In genomic region chr6:29977425-29977727, GRCh38 we compare ENCODE assay signal across 8 cellular contexts. TPM values are rescaled to one million over a fixed set of nuclear protein-coding genes. Genes with fewer than 3 reads are reported as not detected.
A peak's percentile ranks its signal among the peaks of the same experiment; 100 is the strongest.
DNase-seq lines count a peak whose midpoint lies in the region; ATAC-seq and TF ChIP-seq lines count a peak whose summit lies in the region.

No MANE protein-coding gene starts in this region.

- peaks cover 53% of the 10 kb centered on the region for H3K4me1 Mint-ChIP-seq in dendritic cell treated with granulocyte-macrophage colony-stimulating factor and Interleukin-4, amounts not matched to agents 40 ng/mL and 50 ng/mL, for 4 days (ENCODE audit: low read depth)
- H3K4me1 Mint-ChIP-seq in naive B cell = peaks cover 30 to 34% (median 33%) of the 10 kb centered on the region in 3 donors

- intact Hi-C loops in A673 (cut with micrococcal nuclease; ENCODE audit: unreplicated experiment) = loop anchor here (2.0 kb wide), 1 partner anchor 25 kb away; no protein-coding TSS in a partner anchor
- intact Hi-C loops in dendritic cell treated with granulocyte-macrophage colony-stimulating factor and Interleukin-4, amounts not matched to agents 40 ng/mL and 50 ng/mL, for 4 days (cut with micrococcal nuclease) = loop anchor here (5.0 kb wide), 3 partner anchors 35 to 90 kb away; partner anchors contain the start of gene HLA-A
- intact Hi-C loops in posterior cingulate gyrus (cut with DNase I) = no loop called here

- TF ChIP-seq CTCF in A673 (conservative IDR thresholded peaks at IDR 0.05; ENCODE audit: low read depth, low read length) = no peak

- no peaks in the 10 kb centered on the region for H3K9me3 Mint-ChIP-seq in dendritic cell treated with granulocyte-macrophage colony-stimulating factor and Interleukin-4, amounts not matched to agents 40 ng/mL and 50 ng/mL, for 4 days
- peaks cover 0 to 5% (median 0%) of the 10 kb centered on the region in 7 donors for H3K9me3 Mint-ChIP-seq in naive B cell

- H3K36me3 Mint-ChIP-seq in dendritic cell treated with granulocyte-macrophage colony-stimulating factor and Interleukin-4, amounts not matched to agents 40 ng/mL and 50 ng/mL, for 4 days (ENCODE audit: low read depth) = no peaks in the 10 kb centered on the region
- no peaks in the 10 kb centered on the region for H3K36me3 Mint-ChIP-seq in naive B cell

- ATAC-seq in naive B cell (ENCODE audit: low read depth in 2 of 2) (no peak), HG02973 (IDR thresholded peaks at IDR 0.05; ENCODE audit: unreplicated experiment) (no peak)

- H3K27me3 ChIP-seq in A673 (replicated peaks; ENCODE audit: insufficient read depth, low read depth, low read length, poor library complexity) (no peaks in the 10 kb centered on the region), MG63 (no peaks in the 10 kb centered on the region)

- no TSS peak for BruUV-seq in A673 (replicated peaks; lab: Mats Ljungman, UMichigan)

- H3K4me3 ChIP-seq in A673 (ENCODE audit: low read depth, low read length, poor library complexity, severe bottlenecking) (peak overlapping the region; percentile 49), MG63 (peak overlapping the region; percentile 53)

- H3K4me1 ChIP-seq in A673 (ENCODE audit: insufficient read depth, low read length, poor library complexity, severe bottlenecking) = no peaks in the 10 kb centered on the region

- H3K36me3 ChIP-seq in A673 (ENCODE audit: insufficient read depth, low read length, poor library complexity, severe bottlenecking) (no peaks in the 10 kb centered on the region), MG63 (no peaks in the 10 kb centered on the region)

- H3K27ac Mint-ChIP-seq in dendritic cell treated with granulocyte-macrophage colony-stimulating factor and Interleukin-4, amounts not matched to agents 40 ng/mL and 50 ng/mL, for 4 days = peak overlapping the region; percentile 73
- peak overlapping the region in 1 of 6 donors; percentile 80 for H3K27ac Mint-ChIP-seq in naive B cell

- DNase-seq in A673 (ENCODE audit: low spot score) (no peak), MG63 (no peak), naive B cell (no peak), posterior cingulate gyrus (no peak), AG20443 (ENCODE audit: low spot score) (no peak), NCI-H2171 (lab: John Stamatoyannopoulos, UW) (no peak)

- CTCF ChIA-PET in A673 (lab: Charles Lee) = no interaction called here

- no peak overlapping the region for H3K27ac ChIP-seq in A673 (ENCODE audit: low read depth, low read length, poor library complexity, severe bottlenecking)

- peaks cover 53% of the 10 kb centered on the region for H3K27me3 Mint-ChIP-seq in dendritic cell treated with granulocyte-macrophage colony-stimulating factor and Interleukin-4, amounts not matched to agents 40 ng/mL and 50 ng/mL, for 4 days
- peaks cover 52 to 64% (median 63%) of the 10 kb centered on the region in 3 donors for H3K27me3 Mint-ChIP-seq in naive B cell

- POLR2A ChIA-PET in A673 (lab: Charles Lee; ENCODE audit: low non-redundant PET) = no interaction called here

- H3K9me3 ChIP-seq in A673 (ENCODE audit: low read depth, low read length, poor library complexity, severe bottlenecking) (no peaks in the 10 kb centered on the region), MG63 (no peaks in the 10 kb centered on the region)

- H3K4me3 Mint-ChIP-seq in dendritic cell treated with granulocyte-macrophage colony-stimulating factor and Interleukin-4, amounts not matched to agents 40 ng/mL and 50 ng/mL, for 4 days = peak overlapping the region; percentile 89
- peak overlapping the region; percentile 79 to 96 (median 95) for H3K4me3 Mint-ChIP-seq in naive B cell

RNA-seq across cellular contexts. Expression of gene HLA-A, which starts 35.0 kb away (rescaled TPM):
- 190 TPM in 2 replicates for total RNA-seq in A673 (2021)
- total RNA-seq in MG63 (2014; rRNA removed; shearing (Covaris generic); ENCODE audit: low replicate concordance) = 139 and 315 TPM in 2 replicates
- 1,000 to 10,000 TPM; 1,115 to 2,161 (median 1,804) TPM for polyA plus RNA-seq in naive B cell (ENCODE audit: low read depth in 6 of 6)
